In genomic region chr3:129840707-129841360, GRCh38 we compare ENCODE assay signal across 36 cellular contexts.
"Had no signal": no experiment of that assay in that cellular context is flagged by ENCODE, and none has a peak within 500 bp of the region (broad histone marks: within the 10 kb centered on the region; RNA-seq: fewer than 3 reads in every experiment).

No MANE protein-coding gene starts in this region.

- H3K9me3 Mint-ChIP-seq: activated CD4-positive, alpha-beta memory T cell treated with anti-CD3 and anti-CD28 coated beads for 36 hours; activated CD4-positive, alpha-beta T cell treated with anti-CD3 and anti-CD28 coated beads, Interleukin-2, amount 10 ng/mL, durations not matched to agents 24 days and 14 days; activated naive CD8-positive, alpha-beta T cell treated with anti-CD3 and anti-CD28 coated beads, Interleukin-2, amount 10 ng/mL, durations not matched to agents 7 days and 5 days; dendritic cell treated with granulocyte-macrophage colony-stimulating factor and Interleukin-4, amounts not matched to agents 40 ng/mL and 50 ng/mL, for 4 days had no signal

- H3K27ac Mint-ChIP-seq: activated CD4-positive, alpha-beta memory T cell treated with anti-CD3 and anti-CD28 coated beads for 36 hours; activated CD4-positive, alpha-beta T cell treated with anti-CD3 and anti-CD28 coated beads for 36 hours; activated CD4-positive, alpha-beta T cell treated with anti-CD3 and anti-CD28 coated beads, Interleukin-2, amount 10 ng/mL, durations not matched to agents 24 days and 14 days; activated CD8-positive, alpha-beta memory T cell treated with anti-CD3 and anti-CD28 coated beads, Interleukin-2, amount 10 ng/mL, durations not matched to agents 7 days and 5 days; activated CD8-positive, alpha-beta T cell treated with anti-CD3 and anti-CD28 coated beads, Interleukin-2, amount 10 ng/mL, durations not matched to agents 7 days and 5 days; activated naive CD4-positive, alpha-beta T cell treated with anti-CD3 and anti-CD28 coated beads for 36 hours; activated naive CD4-positive, alpha-beta T cell treated with anti-CD3 and anti-CD28 coated beads, Interleukin-2, amount 50 U/mL, for 72 hours; activated naive CD8-positive, alpha-beta T cell treated with anti-CD3 and anti-CD28 coated beads, Interleukin-2, amount 10 ng/mL, durations not matched to agents 7 days and 5 days; activated T-helper 1 cell treated with anti-CD3 and anti-CD28 coated beads, Interleukin-12 subunit alpha, Interleukin-12 subunit beta, Interleukin-2, Interleukin-4 antibody, amounts not matched to agents 30 ng/mL and 10 ng/mL and 1 ng/mL, durations not matched to agents 14 hours and 24 hours and 36 hours; activated T-helper 2 cell treated with anti-CD3 and anti-CD28 coated beads, Interferon-gamma antibody, Interleukin-2, Interleukin-4, amounts not matched to agents 10 μg/mL and 5 μg/mL and 100 μg/mL, durations not matched to agents 14 hours and 24 hours and 36 hours; brain; dendritic cell treated with granulocyte-macrophage colony-stimulating factor and Interleukin-4, amounts not matched to agents 40 ng/mL and 50 ng/mL, for 4 days; T-helper 17 cell; T-helper 2 cell treated with Interferon-gamma antibody and Interleukin-4, amounts not matched to agents 5 μg/mL and 100 μg/mL, for 36 hours had no signal

- H3K4me1 ChIP-seq: breast epithelium, foreskin keratinocyte had no signal

- H3K27ac ChIP-seq: ascending aorta, breast epithelium, cardiac muscle cell, coronary artery, dorsolateral prefrontal cortex, esophagus muscularis mucosa, foreskin keratinocyte, gastrocnemius medialis, heart right ventricle, WERI-Rb-1 had no signal

- H3K4me3 ChIP-seq: ascending aorta, breast epithelium, cardiac muscle cell, coronary artery, dorsolateral prefrontal cortex, esophagus muscularis mucosa, gastrocnemius medialis, heart right ventricle had no signal

- H3K4me1 Mint-ChIP-seq: activated CD8-positive, alpha-beta memory T cell treated with anti-CD3 and anti-CD28 coated beads, Interleukin-2, amount 10 ng/mL, durations not matched to agents 7 days and 5 days; activated naive CD8-positive, alpha-beta T cell treated with anti-CD3 and anti-CD28 coated beads, Interleukin-2, amount 10 ng/mL, durations not matched to agents 7 days and 5 days had no signal

- H3K4me3 Mint-ChIP-seq: activated CD4-positive, alpha-beta memory T cell treated with anti-CD3 and anti-CD28 coated beads for 36 hours; activated CD4-positive, alpha-beta T cell treated with anti-CD3 and anti-CD28 coated beads for 36 hours; activated CD4-positive, alpha-beta T cell treated with anti-CD3 and anti-CD28 coated beads, Interleukin-2, amount 10 ng/mL, durations not matched to agents 24 days and 14 days; activated CD8-positive, alpha-beta memory T cell treated with anti-CD3 and anti-CD28 coated beads, Interleukin-2, amount 10 ng/mL, durations not matched to agents 7 days and 5 days; activated CD8-positive, alpha-beta T cell treated with anti-CD3 and anti-CD28 coated beads, Interleukin-2, amount 10 ng/mL, durations not matched to agents 7 days and 5 days; activated naive CD4-positive, alpha-beta T cell treated with anti-CD3 and anti-CD28 coated beads for 36 hours; activated naive CD8-positive, alpha-beta T cell treated with anti-CD3 and anti-CD28 coated beads, Interleukin-2, amount 10 ng/mL, durations not matched to agents 7 days and 5 days; activated T-helper 1 cell treated with anti-CD3 and anti-CD28 coated beads, Interleukin-12 subunit alpha, Interleukin-12 subunit beta, Interleukin-2, Interleukin-4 antibody, amounts not matched to agents 30 ng/mL and 10 ng/mL and 1 ng/mL, durations not matched to agents 14 hours and 24 hours and 36 hours; brain; dendritic cell treated with granulocyte-macrophage colony-stimulating factor and Interleukin-4, amounts not matched to agents 40 ng/mL and 50 ng/mL, for 4 days; T-helper 17 cell; T-helper 2 cell treated with Interferon-gamma antibody and Interleukin-4, amounts not matched to agents 5 μg/mL and 100 μg/mL, for 36 hours had no signal

- H3K27me3 Mint-ChIP-seq: activated CD4-positive, alpha-beta memory T cell treated with anti-CD3 and anti-CD28 coated beads for 36 hours; activated CD4-positive, alpha-beta T cell treated with anti-CD3 and anti-CD28 coated beads for 36 hours; activated CD4-positive, alpha-beta T cell treated with anti-CD3 and anti-CD28 coated beads, Interleukin-2, amount 10 ng/mL, durations not matched to agents 24 days and 14 days; activated CD8-positive, alpha-beta memory T cell treated with anti-CD3 and anti-CD28 coated beads, Interleukin-2, amount 10 ng/mL, durations not matched to agents 7 days and 5 days; activated naive CD8-positive, alpha-beta T cell treated with anti-CD3 and anti-CD28 coated beads, Interleukin-2, amount 10 ng/mL, durations not matched to agents 7 days and 5 days; brain; dendritic cell treated with granulocyte-macrophage colony-stimulating factor and Interleukin-4, amounts not matched to agents 40 ng/mL and 50 ng/mL, for 4 days; T-helper 17 cell had no signal

- H3K36me3 ChIP-seq: ascending aorta, breast epithelium, cardiac muscle cell, gastrocnemius medialis, WERI-Rb-1 had no signal

- H3K9me3 ChIP-seq: gastrocnemius medialis had no signal

- ATAC-seq: activated CD4-positive, alpha-beta T cell treated with anti-CD3 and anti-CD28 coated beads for 36 hours; activated CD8-positive, alpha-beta memory T cell treated with anti-CD3 and anti-CD28 coated beads, Interleukin-2, amount 10 ng/mL, durations not matched to agents 7 days and 5 days; activated CD8-positive, alpha-beta T cell treated with anti-CD3 and anti-CD28 coated beads, Interleukin-2, amount 10 ng/mL, durations not matched to agents 7 days and 5 days; activated naive CD4-positive, alpha-beta T cell treated with anti-CD3 and anti-CD28 coated beads, Interleukin-2, amount 50 U/mL, for 72 hours; foreskin keratinocyte; gastrocnemius medialis; heart right ventricle; T-helper 17 cell had no signal

- H3K27me3 ChIP-seq: ascending aorta, breast epithelium, cardiac muscle cell, dorsolateral prefrontal cortex, esophagus muscularis mucosa, foreskin keratinocyte, gastrocnemius medialis, heart right ventricle had no signal

- DNase-seq: activated CD4-positive, alpha-beta memory T cell treated with anti-CD3 and anti-CD28 coated beads for 36 hours; activated CD4-positive, alpha-beta T cell treated with anti-CD3 and anti-CD28 coated beads for 36 hours; activated CD4-positive, alpha-beta T cell treated with anti-CD3 and anti-CD28 coated beads, Interleukin-2, amount 10 ng/mL, durations not matched to agents 24 days and 14 days; activated CD4-positive, CD25-positive, alpha-beta regulatory T cell; activated CD4-positive, CD25-positive, alpha-beta regulatory T cell treated with anti-CD3 and anti-CD28 coated beads, Interleukin-2, amount 50 U/mL, for 72 hours; activated CD8-positive, alpha-beta memory T cell treated with anti-CD3 and anti-CD28 coated beads, Interleukin-2, amount 10 ng/mL, durations not matched to agents 7 days and 5 days; activated CD8-positive, alpha-beta memory T cell treated with anti-CD3 and anti-CD28 coated beads, Interleukin-2, amount 50 U/mL, for 4 hours; activated CD8-positive, alpha-beta T cell treated with anti-CD3 and anti-CD28 coated beads, Interleukin-2, amount 10 ng/mL, durations not matched to agents 7 days and 5 days; activated effector memory CD4-positive, alpha-beta T cell treated with anti-CD3 and anti-CD28 coated beads, Interleukin-2, amount 50 U/mL, for 16 hours; activated naive CD4-positive, alpha-beta T cell treated with anti-CD3 and anti-CD28 coated beads for 36 hours; activated naive CD8-positive, alpha-beta T cell treated with anti-CD3 and anti-CD28 coated beads, Interleukin-2, amount 10 ng/mL, durations not matched to agents 7 days and 5 days; activated T-cell treated with anti-CD3 and anti-CD28 coated beads, Interleukin-2, amount 50 U/mL, for 1 hour; activated T-cell treated with anti-CD3 and anti-CD28 coated beads, Interleukin-2, amount 50 U/mL, for 48 hours; central memory CD4-positive, alpha-beta T cell; cerebellar nuclear complex; dorsolateral prefrontal cortex; effector memory CD4-positive, alpha-beta T cell; erythroblast; foreskin keratinocyte; gastrocnemius medialis; heart right ventricle; T-helper 1 cell; T-helper 17 cell; T1000; WERI-Rb-1 had no signal
